Comparison of ENCODE assay signal across 1 cellular context in the genomic region with DNA sequence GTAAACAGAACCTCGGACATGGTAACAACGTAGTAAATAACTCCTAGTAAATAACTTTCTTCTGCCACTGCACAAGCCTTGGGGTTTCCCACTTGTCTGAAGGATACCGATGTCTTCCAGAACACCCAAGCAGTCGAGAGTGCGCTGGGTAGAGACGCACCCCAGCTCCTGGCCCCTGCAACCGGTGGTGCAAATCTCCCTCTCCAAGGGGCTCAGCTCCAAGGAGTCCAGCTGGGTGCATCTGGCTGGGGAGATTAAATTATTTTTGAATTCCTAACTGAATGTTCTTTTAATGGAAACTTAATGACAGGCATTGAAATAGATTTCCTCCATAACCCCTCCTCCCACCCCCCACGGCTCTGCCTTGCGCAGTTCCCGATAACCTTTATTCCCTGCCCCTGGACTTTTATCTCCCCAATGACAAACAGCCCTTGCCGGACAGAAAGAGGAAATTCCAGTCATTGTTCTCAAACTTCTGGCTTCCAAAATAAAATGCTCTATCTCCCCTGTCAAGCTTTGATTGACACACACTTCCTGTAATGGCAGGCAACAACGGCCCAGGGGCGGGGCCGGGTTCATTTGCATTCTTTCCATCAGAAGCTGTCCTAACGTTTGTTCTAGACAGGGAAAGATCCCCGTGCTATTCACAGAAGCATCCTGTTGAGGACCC.
TF ChIP-seq lines count a peak whose summit lies in the region.

No MANE protein-coding gene starts in this region.

TF ChIP-seq in SK-N-SH treated with all-trans-retinoic acid at 6 μM for 48 hours, 23 proteins besides CTCF, POLR2A, EP300 and RAD21 (continued from another document):
- TF ChIP-seq, protein P1, sequence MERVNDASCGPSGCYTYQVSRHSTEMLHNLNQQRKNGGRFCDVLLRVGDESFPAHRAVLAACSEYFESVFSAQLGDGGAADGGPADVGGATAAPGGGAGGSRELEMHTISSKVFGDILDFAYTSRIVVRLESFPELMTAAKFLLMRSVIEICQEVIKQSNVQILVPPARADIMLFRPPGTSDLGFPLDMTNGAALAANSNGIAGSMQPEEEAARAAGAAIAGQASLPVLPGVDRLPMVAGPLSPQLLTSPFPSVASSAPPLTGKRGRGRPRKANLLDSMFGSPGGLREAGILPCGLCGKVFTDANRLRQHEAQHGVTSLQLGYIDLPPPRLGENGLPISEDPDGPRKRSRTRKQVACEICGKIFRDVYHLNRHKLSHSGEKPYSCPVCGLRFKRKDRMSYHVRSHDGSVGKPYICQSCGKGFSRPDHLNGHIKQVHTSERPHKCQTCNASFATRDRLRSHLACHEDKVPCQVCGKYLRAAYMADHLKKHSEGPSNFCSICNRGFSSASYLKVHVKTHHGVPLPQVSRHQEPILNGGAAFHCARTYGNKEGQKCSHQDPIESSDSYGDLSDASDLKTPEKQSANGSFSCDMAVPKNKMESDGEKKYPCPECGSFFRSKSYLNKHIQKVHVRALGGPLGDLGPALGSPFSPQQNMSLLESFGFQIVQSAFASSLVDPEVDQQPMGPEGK (CRISPR knock-in tag; IDR thresholded peaks at IDR 0.05; ENCODE audit: borderline replicate concordance) = no peak
